8 cellular contexts compared by ENCODE assay signal in genomic region chr4:18022572-18023039, GRCh38. TPM values are rescaled to one million over a fixed set of nuclear protein-coding genes. Genes with fewer than 3 reads are reported as not detected.
DNase-seq lines count a peak whose midpoint lies in the region; ATAC-seq, FAIRE-seq and TF ChIP-seq lines count a peak whose summit lies in the region.

No MANE protein-coding gene starts in this region.

- H2AK5ac ChIP-seq in H1 (ENCODE audit: low read depth, low read length) = no peak overlapping the region

- H3K9me3 ChIP-seq in CD4-positive, CD25-positive, alpha-beta regulatory T cell (ENCODE audit: control insufficient read depth in 2 of 2, low read length in 2 of 2) = no peaks in the 10 kb centered on the region
- H3K9me3 ChIP-seq in H1 (ENCODE audit: insufficient read depth in 2 of 2, low read depth in 1 of 2, low read length in 1 of 2) = no peaks in the 10 kb centered on the region

- H3K4me2 ChIP-seq in H1 (ENCODE audit: insufficient read depth in 1 of 2, low read depth in 2 of 2, low read length in 2 of 2) = peak overlapping the region; percentile 76 to 80

- H3K4me3 Mint-ChIP-seq in CD4-positive, CD25-positive, alpha-beta regulatory T cell = peak overlapping the region; percentile 85 to 96 (median 94)
- peak overlapping the region; percentile 96 for H3K4me3 Mint-ChIP-seq in neural crest cell

- CTCF ChIA-PET in H1 (lab: Charles Lee; ENCODE audit: partially characterized antibody) = no interaction called here

- peak overlapping the region in 2 of 4 experiments; percentile 34 to 67; a peak in 2 of 7 replicates for H3K9ac ChIP-seq in H1 (replicated peaks in 1 of 4; ENCODE audit: extremely low read depth in 1 of 4, low read depth in 3 of 4, low read length in 3 of 4)

- peaks cover 47% of the 10 kb centered on the region for H3K27me3 Mint-ChIP-seq in CD4-positive, CD25-positive, alpha-beta regulatory T cell
- H3K27me3 Mint-ChIP-seq in neural crest cell (ENCODE audit: low read depth) = peaks cover 17% of the 10 kb centered on the region

- H3K27ac Mint-ChIP-seq in CD4-positive, CD25-positive, alpha-beta regulatory T cell = peak overlapping the region in 2 of 3 donors; percentile 73 to 85
- peak overlapping the region; percentile 54 for H3K27ac Mint-ChIP-seq in neural crest cell (ENCODE audit: unreplicated experiment)

- no peak overlapping the region for H2BK12ac ChIP-seq in H1 (ENCODE audit: low read depth, low read length)

- peaks cover 24% of the 10 kb centered on the region for H3K4me1 ChIP-seq in CD4-positive, CD25-positive, alpha-beta regulatory T cell (ENCODE audit: control insufficient read depth, insufficient read depth, low read length, poor library complexity, severe bottlenecking)
- H3K4me1 ChIP-seq in H1 (replicated peaks in 1 of 4; ENCODE audit: control insufficient read depth in 3 of 4, insufficient read depth in 4 of 4, low read length in 3 of 4) = no peaks in the 10 kb centered on the region

- no peak overlapping the region; the same call in 1 of the 2 replicates for H2BK5ac ChIP-seq in H1 (ENCODE audit: low read depth, low read length)

- H3K4ac ChIP-seq in H1 (replicated peaks; ENCODE audit: insufficient read length, low read depth, low read length) = no peak overlapping the region

- no peaks in the 10 kb centered on the region for H3K36me3 Mint-ChIP-seq in CD4-positive, CD25-positive, alpha-beta regulatory T cell
- H3K36me3 Mint-ChIP-seq in neural crest cell (ENCODE audit: low read depth) = no peaks in the 10 kb centered on the region

- H3K9me3 Mint-ChIP-seq in CD4-positive, CD25-positive, alpha-beta regulatory T cell = peaks cover 0 to 3% (median 0%) of the 10 kb centered on the region in 7 donors
- H3K9me3 Mint-ChIP-seq in neural crest cell = no peaks in the 10 kb centered on the region

- TF ChIP-seq CTCF in H1 (IDR thresholded peaks at IDR 0.05; ENCODE audit: control extremely low read depth in 1 of 3, insufficient read depth in 1 of 3, low read depth in 1 of 3, low read length in 3 of 3) (no peak), neural crest cell (conservative IDR thresholded peaks at IDR 0.05) (no peak)

- no peaks in the 10 kb centered on the region for H3K79me1 ChIP-seq in H1 (ENCODE audit: low read depth, low read length)

- no peak for TF ChIP-seq RAD21 in H1 (IDR thresholded peaks at IDR 0.05 in 1 of 2, conservative IDR thresholded peaks at IDR 0.05 in 1 of 2; ENCODE audit: low read depth in 2 of 2, low read length in 2 of 2)

- H3K27ac ChIP-seq in CD4-positive, CD25-positive, alpha-beta regulatory T cell (ENCODE audit: insufficient read depth, low read length, poor library complexity, severe bottlenecking) = peak overlapping the region; percentile 85
- H3K27ac ChIP-seq in H1 (ENCODE audit: low read depth, low read length) = no peak overlapping the region

- no peak overlapping the region for H3K18ac ChIP-seq in H1 (ENCODE audit: extremely low read depth, low read length)

- peak overlapping the region; percentile 68; the same call in 1 of the 2 replicates for H2AFZ ChIP-seq in H1 (ENCODE audit: low read length)

- H2BK20ac ChIP-seq in H1 (ENCODE audit: low read length) = no peak overlapping the region

- no peaks in the 10 kb centered on the region for H3K36me3 ChIP-seq in CD4-positive, CD25-positive, alpha-beta regulatory T cell (ENCODE audit: control insufficient read depth, insufficient read depth, low read length)
- no peaks in the 10 kb centered on the region for H3K36me3 ChIP-seq in H1 (ENCODE audit: control insufficient read depth in 2 of 4, insufficient read depth in 4 of 4, low read length in 3 of 4)

- POLR2A ChIA-PET in H1 (lab: Charles Lee; ENCODE audit: partially characterized antibody) = interaction anchor here (0.7 to 1.8 kb wide), 4 partner anchors 11 to 212 kb away, joined by 3 to 4 read pairs (median 4); partner anchors contain the start of genes DCAF16 and NCAPG

- peaks cover 0 to 6% of the 10 kb centered on the region in 2 experiments for H4K20me1 ChIP-seq in H1 (replicated peaks in 1 of 2; ENCODE audit: control insufficient read depth in 1 of 2, insufficient read depth in 2 of 2, low read length in 2 of 2)

- H3K4me3 ChIP-seq in CD4-positive, CD25-positive, alpha-beta regulatory T cell (ENCODE audit: low read depth, low read length) = peak overlapping the region; percentile 92
- peak overlapping the region; percentile 69 to 98 (median 84) for H3K4me3 ChIP-seq in H1 (ENCODE audit: extremely low read depth in 1 of 4, insufficient read depth in 2 of 4, low read depth in 3 of 4, low read length in 4 of 4)

- no peak overlapping the region for H4K91ac ChIP-seq in H1 (replicated peaks; ENCODE audit: insufficient read length, low read length)

- H3K56ac ChIP-seq in H1 (replicated peaks; ENCODE audit: insufficient read length, low read depth, low read length) = no peak overlapping the region

- no peak overlapping the region for H2BK15ac ChIP-seq in H1 (ENCODE audit: low read length)

- peak in 2 of 3 donors; percentile 7 to 9 for DNase-seq in CD4-positive, CD25-positive, alpha-beta regulatory T cell
- DNase-seq in NCI-H82 (lab: John Stamatoyannopoulos, UW) = peak; percentile 89
- no peak for DNase-seq in H1 (ENCODE audit: low read depth in 1 of 2, low spot score in 2 of 2)
- DNase-seq in neural crest cell (ENCODE audit: low read depth, low spot score) = no peak
- DNase-seq in NCI-H187 (lab: John Stamatoyannopoulos, UW) = no peak

- peaks cover 0 to 31% of the 10 kb centered on the region in 2 experiments; a peak in 3 of 4 replicates for H3K79me2 ChIP-seq in H1 (ENCODE audit: control insufficient read depth in 1 of 2, insufficient read depth in 2 of 2, low read length in 2 of 2)

- H3K23me2 ChIP-seq in H1 (ENCODE audit: low read depth, low read length) = peaks cover 10% of the 10 kb centered on the region; the same call in 1 of the 2 replicates

- TF ChIP-seq EP300 in H1 (IDR thresholded peaks at IDR 0.05; ENCODE audit: borderline replicate concordance in 1 of 2, low read depth in 2 of 2, low read length in 2 of 2) = no peak

- peaks cover 5% of the 10 kb centered on the region for H3K27me3 ChIP-seq in CD4-positive, CD25-positive, alpha-beta regulatory T cell (ENCODE audit: control insufficient read depth, insufficient read depth, low read length)
- peaks cover 2 to 21% (median 14%) of the 10 kb centered on the region in 4 experiments for H3K27me3 ChIP-seq in H1 (replicated peaks in 1 of 4; ENCODE audit: control insufficient read depth in 3 of 4, extremely low read depth in 1 of 4, insufficient read depth in 3 of 4, low read length in 3 of 4)

- no peak for ATAC-seq in CD4-positive, CD25-positive, alpha-beta regulatory T cell (ENCODE audit: low read depth in 2 of 2)
- ATAC-seq in GM18498 (IDR thresholded peaks at IDR 0.05; ENCODE audit: unreplicated experiment) (no peak), HG02571 (IDR thresholded peaks at IDR 0.05; ENCODE audit: unreplicated experiment) (no peak), HG03196 (IDR thresholded peaks at IDR 0.05; ENCODE audit: unreplicated experiment) (no peak)

- H3K4me1 Mint-ChIP-seq in CD4-positive, CD25-positive, alpha-beta regulatory T cell = peaks cover under 1 to 27% (median 20%) of the 10 kb centered on the region in 4 donors
- peaks cover 28% of the 10 kb centered on the region for H3K4me1 Mint-ChIP-seq in neural crest cell

- 13% methylated on average over 19 of the region's 19 CpGs; no CpG with 5 or more reads in 1 of the 2 experiments for WGBS in H1 (ENCODE audit: extremely low coverage in 1 of 2, insufficient coverage in 1 of 2, insufficient read length in 1 of 2, insufficient replicate concordance in 2 of 2, low coverage in 1 of 2, low lambda C conversion rate in 2 of 2, missing lambda C conversion rate in 1 of 2), 2 experiments

- no peak for TF ChIP-seq POLR2A in H1 (IDR thresholded peaks at IDR 0.05; ENCODE audit: control extremely low read depth in 1 of 2, low read depth in 2 of 2, low read length in 2 of 2)

- no peak overlapping the region for H3K23ac ChIP-seq in H1 (ENCODE audit: insufficient read length)

- H4K5ac ChIP-seq in H1 (ENCODE audit: insufficient read length, low read depth, low read length) = no peak overlapping the region

- H2BK120ac ChIP-seq in H1 (replicated peaks; ENCODE audit: low read depth, low read length) = no peak overlapping the region

- FAIRE-seq in H1 (lab: Jason Lieb, UNC) = no peak

- no peak overlapping the region for H3K14ac ChIP-seq in H1 (ENCODE audit: insufficient read length)

- H4K8ac ChIP-seq in H1 (ENCODE audit: extremely low read depth, insufficient read depth, low read length) = peak overlapping the region; percentile 84; the same call in 1 of the 2 replicates

TF ChIP-seq in H1, 55 proteins besides CTCF, POLR2A, EP300 and RAD21:
- TF ChIP-seq RNF2 (IDR thresholded peaks at IDR 0.05; ENCODE audit: borderline replicate concordance, low read depth, low read length, missing control alignments, poor library complexity, severe bottlenecking) = no peak
- TF ChIP-seq SUZ12 (IDR thresholded peaks at IDR 0.05; ENCODE audit: low read length) = peak; percentile 48; the same call in 1 of the 2 replicates

RNA-seq across cellular contexts. Expression of gene LCORL, which starts 1.1 kb away (rescaled TPM):
- total RNA-seq in CD4-positive, CD25-positive, alpha-beta regulatory T cell = 11.3 TPM
- 10 to 100 TPM in 2 of 4 donors, 1 to 10 TPM in 2; 7.0 to 15.6 (median 10.3) TPM for polyA plus RNA-seq in CD4-positive, CD25-positive, alpha-beta regulatory T cell
- 19.2 and 20.3 TPM in 2 replicates for total RNA-seq in H1 (2021; fragmentation: NEBNext Ultra II Directional; extraction: Animal tissue kit (Norgen Biotek cat#: 25700))
- polyA plus RNA-seq in H1 (2011; rRNA removed) = 1.8 and 2.2 TPM in 2 replicates
- 3.3 TPM for polyA plus RNA-seq in H1 (2011; cell fraction: cytosol; rRNA removed)
- polyA plus RNA-seq in H1 (2011; cell fraction: nucleus; rRNA removed) = 3.5 TPM
- polyA plus RNA-seq in H1 (2012, experiment 1 of 2) = 5.3 to 10.7 TPM (median 6.6 TPM) in 4 replicates
- 0.71 TPM for polyA plus RNA-seq in H1 (2012, experiment 2 of 2)
- 8.9 TPM for polyA plus RNA-seq in H1 (2013, experiment 1 of 2)
- 7.6 TPM for polyA plus RNA-seq in H1 (2013, experiment 2 of 2)
- polyA minus RNA-seq in H1 (2011; rRNA and poly(A)+ RNA removed) = 11.1 and 19.5 TPM in 2 replicates
- 4.5 TPM for polyA minus RNA-seq in H1 (2011; cell fraction: cytosol; rRNA and poly(A)+ RNA removed)
- polyA minus RNA-seq in H1 (2011; cell fraction: nucleus; rRNA and poly(A)+ RNA removed) = 30.0 TPM
- 26.1 and 29.0 TPM in 2 replicates for total RNA-seq in neural crest cell

Comparison
In these comparisons a context has a peak if more than half of its experiments do, and no peak if none do; other contexts are left out.
1. DNase-seq: peak in CD4-positive, CD25-positive, alpha-beta regulatory T cell (2 of 3) and NCI-H82 (single experiment); none in H1 (0 of 2), neural crest cell (single experiment) and NCI-H187 (0 of 2).